Comparison of ENCODE assay signal across 1 cellular context in genomic region chr12:46357438-46358324, GRCh38.
TF ChIP-seq lines count a peak whose summit lies in the region.

No MANE protein-coding gene starts in this region.

TF ChIP-seq in HepG2, 621 proteins besides CTCF, POLR2A, EP300 and RAD21 (continued from another document and continues in another):
- TF ChIP-seq PRDM10 (CRISPR knock-in tag; IDR thresholded peaks at IDR 0.05; ENCODE audit: low read depth) (no peak; the same call in 1 of the 2 replicates), ZNF280B (CRISPR knock-in tag; IDR thresholded peaks at IDR 0.05; ENCODE audit: borderline replicate concordance) (no peak), ZNF232 (CRISPR knock-in tag; IDR thresholded peaks at IDR 0.05; ENCODE audit: borderline replicate concordance) (peak; percentile 49; the same call in 1 of the 2 replicates), ZSCAN5A (CRISPR knock-in tag; IDR thresholded peaks at IDR 0.05; ENCODE audit: borderline replicate concordance) (no peak), ZFP1 (CRISPR knock-in tag; IDR thresholded peaks at IDR 0.05) (peak; percentile 67; the same call in 1 of the 2 replicates), ZNF101 (CRISPR knock-in tag; IDR thresholded peaks at IDR 0.05; ENCODE audit: borderline replicate concordance, low read depth) (no peak), KLF16 (CRISPR knock-in tag; IDR thresholded peaks at IDR 0.05) (peak in 1 of 2 experiments; percentile 27; a peak in 2 of 4 replicates), ZNF256 (CRISPR knock-in tag; conservative IDR thresholded peaks at IDR 0.05) (peak; percentile 15; the same call in 1 of the 2 replicates), ATAD3A (CRISPR knock-in tag; IDR thresholded peaks at IDR 0.05) (no peak), CC2D1A (CRISPR knock-in tag; IDR thresholded peaks at IDR 0.05) (no peak), KMT2B (CRISPR knock-in tag; IDR thresholded peaks at IDR 0.05) (peak; percentile 64), NCOA2 (CRISPR knock-in tag; IDR thresholded peaks at IDR 0.05) (no peak), CCDC6 (CRISPR knock-in tag; IDR thresholded peaks at IDR 0.05) (peak; percentile 80), ATF3 (CRISPR knock-in tag; IDR thresholded peaks at IDR 0.05) (no peak), ZBTB37 (CRISPR knock-in tag; IDR thresholded peaks at IDR 0.05) (no peak), NR2F2 (IDR thresholded peaks at IDR 0.05; ENCODE audit: borderline replicate concordance, low read depth) (peak; percentile 16), POLR2AphosphoS5 (IDR thresholded peaks at IDR 0.05; ENCODE audit: low read depth, low read length) (peak; percentile 95), DNMT3B (CRISPR knock-in tag; conservative IDR thresholded peaks at IDR 0.05) (no peak), SMC3 (IDR thresholded peaks at IDR 0.05; ENCODE audit: low read length) (peak; percentile 18; the same call in 1 of the 2 replicates), ZNF615 (CRISPR knock-in tag; IDR thresholded peaks at IDR 0.05; ENCODE audit: borderline replicate concordance) (peak; percentile 8; the same call in 1 of the 2 replicates), NCOA5 (CRISPR knock-in tag; IDR thresholded peaks at IDR 0.05) (peak; percentile 98), POGZ (CRISPR knock-in tag; IDR thresholded peaks at IDR 0.05) (peak; percentile 50; the same call in 1 of the 2 replicates), ZNF503 (CRISPR knock-in tag; IDR thresholded peaks at IDR 0.05) (0 out of 2 replicates have a peak, but pooled peaks have one; percentile 62), ZNF44 (CRISPR knock-in tag; IDR thresholded peaks at IDR 0.05) (peak; percentile 78; the same call in 1 of the 2 replicates), NONO (IDR thresholded peaks at IDR 0.05) (no peak), NONO (CRISPR knock-in tag; conservative IDR thresholded peaks at IDR 0.05) (peak; percentile 54), ARID3A (IDR thresholded peaks at IDR 0.05; ENCODE audit: low read depth, low read length) (peak; percentile 77; the same call in 1 of the 2 replicates), TP53 (CRISPR knock-in tag; conservative IDR thresholded peaks at IDR 0.05) (peak; percentile 72; the same call in 1 of the 2 replicates), ZNF337 (CRISPR knock-in tag; IDR thresholded peaks at IDR 0.05; ENCODE audit: borderline replicate concordance, low read depth) (no peak), ZHX2 (IDR thresholded peaks at IDR 0.05; ENCODE audit: low read depth) (no peak), ZHX2 (CRISPR knock-in tag; IDR thresholded peaks at IDR 0.05; ENCODE audit: borderline replicate concordance) (peak; percentile 16; the same call in 1 of the 2 replicates), SMYD3 (CRISPR knock-in tag; IDR thresholded peaks at IDR 0.05) (peak; percentile 39; the same call in 1 of the 2 replicates), CREB3 (CRISPR knock-in tag; IDR thresholded peaks at IDR 0.05) (0 out of 2 replicates have a peak, but pooled peaks have one; percentile 20), MED13 (CRISPR knock-in tag; IDR thresholded peaks at IDR 0.05) (peak; percentile 10; the same call in 1 of the 2 replicates), HNRNPLL (IDR thresholded peaks at IDR 0.05; ENCODE audit: low read depth, low read length, poor library complexity, severe bottlenecking) (no peak), DMAP1 (CRISPR knock-in tag; IDR thresholded peaks at IDR 0.05) (0 out of 2 replicates have a peak, but pooled peaks have one; percentile 52), PCBP1 (IDR thresholded peaks at IDR 0.05; ENCODE audit: borderline replicate concordance, low read depth, low read length) (0 out of 2 replicates have a peak, but pooled peaks have one; percentile 38), CBFB (CRISPR knock-in tag; IDR thresholded peaks at IDR 0.05) (peak; percentile 39), ZNF562 (CRISPR knock-in tag; IDR thresholded peaks at IDR 0.05; ENCODE audit: borderline replicate concordance) (peak; percentile 42; the same call in 1 of the 2 replicates), SNAPC2 (CRISPR knock-in tag; IDR thresholded peaks at IDR 0.05) (peak; percentile 78; the same call in 1 of the 2 replicates), DBP (CRISPR knock-in tag; IDR thresholded peaks at IDR 0.05; ENCODE audit: not compliant biosample characterization) (peak; percentile 22)
